29 cellular contexts compared by ENCODE assay signal in the genomic region with DNA sequence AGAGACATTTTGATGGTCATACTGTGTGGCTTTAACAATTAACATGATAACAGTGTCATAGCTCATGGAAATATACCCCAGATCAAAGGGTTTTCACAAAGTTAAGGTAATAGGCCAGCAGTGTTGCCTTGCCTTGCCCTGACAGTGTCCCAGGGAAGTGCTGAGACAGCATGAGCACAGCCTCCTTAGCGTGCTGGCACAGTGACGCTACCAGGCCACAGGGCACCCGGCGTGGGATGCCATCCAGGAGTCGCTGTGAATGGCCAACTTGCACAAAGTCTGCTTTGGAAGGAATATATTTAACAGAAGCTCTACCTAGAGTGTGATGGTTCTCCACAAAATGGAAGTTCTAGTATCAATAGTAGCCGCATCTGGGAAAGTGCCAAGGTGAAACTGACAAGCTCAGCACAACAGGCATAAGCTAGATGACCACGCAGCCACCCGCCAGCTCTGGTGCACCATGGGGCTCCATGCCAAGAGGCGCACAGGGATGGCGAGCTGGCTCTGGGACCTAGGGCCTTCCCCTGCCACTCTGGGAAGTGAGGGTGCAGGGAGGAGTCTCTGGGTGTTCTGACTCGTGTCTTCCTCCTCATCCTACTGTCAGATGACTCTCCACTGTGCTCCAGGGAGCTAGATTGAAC.
"Had no signal": no experiment of that assay in that cellular context is flagged by ENCODE, and none has a peak within 500 bp of the region (broad histone marks: within the 10 kb centered on the region; RNA-seq: fewer than 3 reads in every experiment).

No MANE protein-coding gene starts in this region.

- H3K4me3 Mint-ChIP-seq: dendritic cell treated with granulocyte-macrophage colony-stimulating factor and Interleukin-4, amounts not matched to agents 40 ng/mL and 50 ng/mL, for 4 days; memory B cell; mesothelial cell of epicardium; naive thymus-derived CD4-positive, alpha-beta T cell; nephron progenitor cell; stimulated activated naive B cell treated with anti-CD40 and anti-IgM and Interleukin-4, amounts not matched to agents 10 μg/mL and 1 μg/mL and 100 μg/mL, for 72 hours; stimulated activated naive CD8-positive, alpha-beta T cell treated with anti-CD3 and anti-CD28 coated beads, Interleukin-15, Interleukin-2, amounts not matched to agents 100 ng/mL and 50 ng/mL, for 24 hours had no signal

- H3K27ac ChIP-seq: colonic mucosa, esophagus muscularis mucosa, foreskin keratinocyte, gastroesophageal sphincter, heart left ventricle, ovary, right lobe of liver, thoracic aorta, tibial nerve, upper lobe of left lung had no signal

- H3K27me3 Mint-ChIP-seq: dendritic cell treated with granulocyte-macrophage colony-stimulating factor and Interleukin-4, amounts not matched to agents 40 ng/mL and 50 ng/mL, for 4 days; memory B cell; stimulated activated naive B cell treated with anti-CD40 and anti-IgM and Interleukin-4, amounts not matched to agents 10 μg/mL and 1 μg/mL and 100 μg/mL, for 72 hours; stimulated activated naive CD8-positive, alpha-beta T cell treated with anti-CD3 and anti-CD28 coated beads, Interleukin-15, Interleukin-2, amounts not matched to agents 100 ng/mL and 50 ng/mL, for 24 hours had no signal

- H3K4me1 ChIP-seq: colonic mucosa, esophagus muscularis mucosa, foreskin keratinocyte, gastroesophageal sphincter, heart left ventricle, right lobe of liver, tibial nerve, upper lobe of left lung had no signal

- FAIRE-seq: endothelial cell of umbilical vein, islet of Langerhans, small intestine, urothelium cell line had no signal

- H3K27ac Mint-ChIP-seq: dendritic cell treated with granulocyte-macrophage colony-stimulating factor and Interleukin-4, amounts not matched to agents 40 ng/mL and 50 ng/mL, for 4 days; memory B cell; mesothelial cell of epicardium; naive thymus-derived CD4-positive, alpha-beta T cell; nephron progenitor cell; stimulated activated naive B cell treated with anti-CD40 and anti-IgM and Interleukin-4, amounts not matched to agents 10 μg/mL and 1 μg/mL and 100 μg/mL, for 72 hours; stimulated activated naive CD8-positive, alpha-beta T cell treated with anti-CD3 and anti-CD28 coated beads, Interleukin-15, Interleukin-2, amounts not matched to agents 100 ng/mL and 50 ng/mL, for 24 hours had no signal

- H3K4me1 Mint-ChIP-seq: memory B cell; mesothelial cell of epicardium; naive thymus-derived CD4-positive, alpha-beta T cell; stimulated activated naive B cell treated with anti-CD40 and anti-IgM and Interleukin-4, amounts not matched to agents 10 μg/mL and 1 μg/mL and 100 μg/mL, for 72 hours had no signal

- H3K36me3 Mint-ChIP-seq: memory B cell; mesothelial cell of epicardium; naive thymus-derived CD4-positive, alpha-beta T cell; stimulated activated naive B cell treated with anti-CD40 and anti-IgM and Interleukin-4, amounts not matched to agents 10 μg/mL and 1 μg/mL and 100 μg/mL, for 72 hours had no signal

- ATAC-seq: foreskin keratinocyte; gastroesophageal sphincter; heart left ventricle; naive thymus-derived CD4-positive, alpha-beta T cell; right lobe of liver; stimulated activated naive B cell treated with anti-CD40 and anti-IgM and Interleukin-4, amounts not matched to agents 10 μg/mL and 1 μg/mL and 100 μg/mL, for 72 hours had no signal

- H3K9me3 Mint-ChIP-seq: mesothelial cell of epicardium, nephron progenitor cell had no signal

- DNase-seq: colonic mucosa; effector CD8-positive, alpha-beta T cell; foreskin keratinocyte; heart left ventricle; hippocampal formation; kidney glomerular epithelial cell; naive thymus-derived CD4-positive, alpha-beta T cell; nephron progenitor cell; occipital lobe; ovary; retina; right lobe of liver; small intestine; stimulated activated CD4-positive, alpha-beta T cell treated with anti-CD3 and anti-CD28 coated beads, Interleukin-15, amount 100 ng/mL, for 24 hours; stimulated activated CD4-positive, alpha-beta T cell treated with anti-CD3 and anti-CD28 coated beads, Interleukin-2, amount 100 ng/mL, for 48 hours; stimulated activated naive B cell treated with anti-CD40 and anti-IgM and Interleukin-4, amounts not matched to agents 10 μg/mL and 1 μg/mL and 100 μg/mL, for 72 hours had no signal

- H3K9me3 ChIP-seq: colonic mucosa, esophagus muscularis mucosa, gastroesophageal sphincter, heart left ventricle, ovary, right lobe of liver, thoracic aorta, tibial nerve, upper lobe of left lung had no signal

- H3K4me3 ChIP-seq: colonic mucosa, esophagus muscularis mucosa, gastroesophageal sphincter, heart left ventricle, lung, ovary, right lobe of liver, thoracic aorta, tibial nerve, upper lobe of left lung had no signal

- H3K27me3 ChIP-seq: colonic mucosa, esophagus muscularis mucosa, foreskin keratinocyte, heart left ventricle, ovary, right lobe of liver, tibial nerve, upper lobe of left lung had no signal

- H3K36me3 ChIP-seq: colonic mucosa, esophagus muscularis mucosa, gastroesophageal sphincter, heart left ventricle, ovary, right lobe of liver, thoracic aorta, tibial nerve, upper lobe of left lung had no signal
